Comparison of ENCODE assay signal across 23 cellular contexts in genomic region chr3:25725810-25726209, GRCh38. TPM values are rescaled to one million over a fixed set of nuclear protein-coding genes. Genes with fewer than 3 reads are reported as not detected.
A peak's percentile ranks its signal among the peaks of the same experiment; 100 is the strongest.
DNase-seq lines count a peak whose midpoint lies in the region; ATAC-seq, FAIRE-seq and TF ChIP-seq lines count a peak whose summit lies in the region.
"Had no signal": no experiment of that assay in that cellular context is flagged by ENCODE, and none has a peak within 500 bp of the region (broad histone marks: within the 10 kb centered on the region; RNA-seq: fewer than 3 reads in every experiment).

No MANE protein-coding gene starts in this region.

- H3K79me2 ChIP-seq in HepG2 (ENCODE audit: insufficient read depth, low read length) (no peaks in the 10 kb centered on the region), PC-3 (ENCODE audit: low read length) (no peaks in the 10 kb centered on the region)

- peaks cover 0 to 9% (median 4%) of the 10 kb centered on the region in 4 donors for H3K36me3 ChIP-seq in right lobe of liver
- H3K36me3 ChIP-seq in HepG2 (replicated peaks in 1 of 2; ENCODE audit: control insufficient read depth in 1 of 2, insufficient read depth in 2 of 2, low read length in 2 of 2): peaks cover 0 to 24% of the 10 kb centered on the region in 2 experiments; a peak in 4 of 5 replicates
- H3K36me3 ChIP-seq in PC-3 (ENCODE audit: low read depth, low read length): peaks cover 23% of the 10 kb centered on the region; the same call in 1 of the 2 replicates
- peaks cover 37% of the 10 kb centered on the region for H3K36me3 ChIP-seq in upper lobe of right lung
- H3K36me3 ChIP-seq: thyroid gland had no signal

- H3K9me2 ChIP-seq in PC-3 (replicated peaks; ENCODE audit: low read length): no peaks in the 10 kb centered on the region

- no peak overlapping the region for H3K4me3 ChIP-seq in right lobe of liver
- H3K4me3 ChIP-seq in HepG2 (replicated peaks in 1 of 3; ENCODE audit: insufficient read depth in 1 of 3, low read depth in 2 of 3, low read length in 3 of 3): no peak overlapping the region
- H3K4me3 ChIP-seq in PC-3 (ENCODE audit: low read length): no peak overlapping the region
- no peak overlapping the region for H3K4me3 ChIP-seq in upper lobe of right lung
- H3K4me3 ChIP-seq: K562, SJCRH30, thyroid gland had no signal

- no peak for TF ChIP-seq POLR2A in right lobe of liver (IDR thresholded peaks at IDR 0.05)
- no peak for TF ChIP-seq POLR2A in HepG2 (IDR thresholded peaks at IDR 0.05; ENCODE audit: insufficient read depth in 1 of 2, low read depth in 2 of 2, low read length in 2 of 2)

- H3K4me2 ChIP-seq in HepG2 (ENCODE audit: low read depth, low read length): no peak overlapping the region
- peak overlapping the region; percentile 9; the same call in 1 of the 2 replicates for H3K4me2 ChIP-seq in PC-3 (ENCODE audit: low read length)

- no peak overlapping the region for H2AFZ ChIP-seq in HepG2 (ENCODE audit: low read length)
- H2AFZ ChIP-seq in PC-3 (ENCODE audit: low read length): no peak overlapping the region

- CTCF ChIA-PET in HepG2 (lab: Yijun Ruan, JAX; ENCODE audit: low intra/inter-chr PET ratio, low total read pairs): no interaction called here
- CTCF ChIA-PET in PC-3 (lab: Charles Lee): no interaction called here

- no TSS peak for BruUV-seq in HepG2 (replicated peaks; lab: Mats Ljungman, UMichigan)
- no TSS peak for BruUV-seq in PC-3 (replicated peaks; lab: Mats Ljungman, UMichigan)

- TF ChIP-seq RAD21 in HepG2 (CRISPR knock-in tag; IDR thresholded peaks at IDR 0.05): no peak

- H3K27me3 ChIP-seq in right lobe of liver (no peaks in the 10 kb centered on the region), HepG2 (ENCODE audit: control insufficient read depth in 1 of 2, insufficient read depth in 2 of 2, low read length in 2 of 2) (no peaks in the 10 kb centered on the region), PC-3 (ENCODE audit: low read length) (no peaks in the 10 kb centered on the region), upper lobe of right lung (no peaks in the 10 kb centered on the region)
- H3K27me3 ChIP-seq: SJCRH30, thyroid gland had no signal

- in situ Hi-C loops in HepG2 (cut with HindIII; ENCODE audit: extremely low pct_ligation_motif_present, low pct_unique_long_range_greater_than_20kb): no loop called here

- no peak for TF ChIP-seq CTCF in right lobe of liver (IDR thresholded peaks at IDR 0.05)
- TF ChIP-seq CTCF in HepG2 (CRISPR knock-in tag; IDR thresholded peaks at IDR 0.05): no peak
- no peak for TF ChIP-seq CTCF in PC-3 (conservative IDR thresholded peaks at IDR 0.05; ENCODE audit: low read depth, low read length)
- TF ChIP-seq CTCF in upper lobe of right lung (IDR thresholded peaks at IDR 0.05): no peak

- H3K9ac ChIP-seq in HepG2 (ENCODE audit: insufficient read depth, low read depth, low read length) (no peak overlapping the region), PC-3 (ENCODE audit: low read length) (no peak overlapping the region)

- H4K20me1 ChIP-seq in HepG2 (ENCODE audit: insufficient read depth, low read length) (no peaks in the 10 kb centered on the region), PC-3 (ENCODE audit: low read length) (no peaks in the 10 kb centered on the region)

- DNase-seq in right lobe of liver (no peak), HepG2 (ENCODE audit: low spot score) (no peak), PC-3 (peak; percentile 27), iris pigment epithelial cell (ENCODE audit: low read depth) (peak; percentile 1), upper lobe of right lung (no peak), NCI-H2227 (lab: John Stamatoyannopoulos, UW; ENCODE audit: unreplicated experiment) (no peak)
- DNase-seq: activated CD4-positive, alpha-beta T cell treated with anti-CD3 and anti-CD28 coated beads for 1 hour; activated naive CD8-positive, alpha-beta T cell treated with anti-CD3 and anti-CD28 coated beads, Interleukin-2, amount 10 ng/mL, durations not matched to agents 7 days and 5 days; effector CD4-positive, alpha-beta T cell; mesendoderm; naive B cell; NCI-H146; NCI-H2171; occipital lobe; SJCRH30; stimulated activated CD4-positive, alpha-beta T cell treated with anti-CD3 and anti-CD28 coated beads, Interleukin-4, amount 100 ng/mL, for 24 hours; stimulated activated naive CD4-positive, alpha-beta T cell treated with Interleukin-2 at 50 U/mL for 16 hours; T-helper 1 cell; thyroid gland had no signal

- intact Hi-C loops in right lobe of liver (cut with DNase I): no loop called here
- intact Hi-C loops in HepG2 (cut with micrococcal nuclease; ENCODE audit: unreplicated experiment): loop anchor here (10.0 kb wide), 1 partner anchor 61 kb away; the partner anchor contains the start of gene TOP2B
- intact Hi-C loops in PC-3 (cut with micrococcal nuclease): loop anchor here (5.0 kb wide), 1 partner anchor 64 kb away; the partner anchor contains the start of gene TOP2B
- intact Hi-C loops in upper lobe of right lung (cut with DNase I): no loop called here

- WGBS in right lobe of liver (ENCODE audit: insufficient coverage, low coverage, low lambda C conversion rate, missing lambda C conversion rate): 35% methylated on average over 3 of the region's 3 CpGs
- 100% methylated on average over 3 of the region's 3 CpGs for WGBS in HepG2 (ENCODE audit: low lambda C conversion rate)

- FAIRE-seq in HepG2 (lab: Jason Lieb, UNC): no peak
- FAIRE-seq: frontal cortex, K562 had no signal

- peak in 3 of 4 donors; percentile 28 to 82 (median 36) for ATAC-seq in right lobe of liver
- no peak for ATAC-seq in HepG2
- peak; percentile 31; the same call in 1 of the 2 replicates for ATAC-seq in PC-3
- peak; percentile 48 for ATAC-seq in upper lobe of right lung
- ATAC-seq in HG02981 (IDR thresholded peaks at IDR 0.05; ENCODE audit: unreplicated experiment): no peak
- ATAC-seq in SK-N-SH treated with all-trans-retinoic acid at 6 μM for 48 hours: no peak
- ATAC-seq: K562 had no signal

- TF ChIP-seq EP300 in HepG2 (IDR thresholded peaks at IDR 0.05; ENCODE audit: low read depth in 2 of 2, low read length in 2 of 2) (no peak), HepG2 (CRISPR knock-in tag; IDR thresholded peaks at IDR 0.05; ENCODE audit: borderline replicate concordance) (no peak)

- H3K4me1 ChIP-seq in right lobe of liver (no peaks in the 10 kb centered on the region), HepG2 (ENCODE audit: insufficient read depth, low read length) (no peaks in the 10 kb centered on the region), PC-3 (ENCODE audit: insufficient read depth, low read length) (peaks cover 15% of the 10 kb centered on the region), upper lobe of right lung (no peaks in the 10 kb centered on the region)
- H3K4me1 ChIP-seq: thyroid gland had no signal

- no peaks in the 10 kb centered on the region for H3F3A ChIP-seq in PC-3 (ENCODE audit: low read length, unreplicated experiment)

- no peaks in the 10 kb centered on the region for H3K9me3 ChIP-seq in right lobe of liver
- no peaks in the 10 kb centered on the region for H3K9me3 ChIP-seq in HepG2 (ENCODE audit: low read length)
- no peaks in the 10 kb centered on the region for H3K9me3 ChIP-seq in PC-3 (ENCODE audit: low read length)
- H3K9me3 ChIP-seq in upper lobe of right lung: no peaks in the 10 kb centered on the region
- H3K9me3 ChIP-seq: SJCRH30, thyroid gland had no signal

- POLR2A ChIA-PET in HepG2 (lab: Yijun Ruan, JAX): no interaction called here
- POLR2A ChIA-PET in PC-3 (lab: Charles Lee; ENCODE audit: unreplicated experiment): no interaction called here

- H3K27ac ChIP-seq in right lobe of liver: no peak overlapping the region
- no peak overlapping the region for H3K27ac ChIP-seq in HepG2 (ENCODE audit: extremely low read length, insufficient read depth, low read length)
- 0 out of 2 replicates have a peak overlapping the region, but pooled peaks have one; percentile 2 for H3K27ac ChIP-seq in PC-3 (ENCODE audit: low read length)
- no peak overlapping the region for H3K27ac ChIP-seq in upper lobe of right lung
- H3K27ac ChIP-seq: SJCRH30, thyroid gland had no signal

TF ChIP-seq in HepG2, 621 proteins besides CTCF, POLR2A, EP300 and RAD21 (continues in another document):
- TF ChIP-seq ZNF570 (CRISPR knock-in tag; IDR thresholded peaks at IDR 0.05; ENCODE audit: borderline replicate concordance) (no peak), FOXM1 (CRISPR knock-in tag; IDR thresholded peaks at IDR 0.05) (no peak), ZNF841 (CRISPR knock-in tag; IDR thresholded peaks at IDR 0.05; ENCODE audit: borderline replicate concordance) (no peak), ZNF431 (CRISPR knock-in tag; IDR thresholded peaks at IDR 0.05; ENCODE audit: borderline replicate concordance, low read depth) (no peak)

RNA-seq across cellular contexts. Expression of gene NGLY1, which starts 57.4 kb away (rescaled TPM):
- total RNA-seq in right lobe of liver (10 to 100 TPM; 20.8 to 53.1 (median 21.4) TPM), HepG2 (2016; rRNA removed; fragmentation: Illumina TruSeq; extraction: Trizol) (44.5 and 53.6 TPM in 2 replicates), PC-3 (2014; rRNA removed) (47.7 and 49.4 TPM in 2 replicates), upper lobe of right lung (33.4 TPM)
- total RNA-seq in HepG2 (2016; cell fraction: cytosol; rRNA removed; fragmentation: Illumina TruSeq; extraction: Trizol; ENCODE audit: low read depth): 20.6 and 24.6 TPM in 2 replicates
- 47.2 and 53.9 TPM in 2 replicates for total RNA-seq in HepG2 (2016; cell fraction: insoluble cytoplasmic fraction; rRNA removed; fragmentation: Illumina TruSeq; extraction: Trizol)
- 40.5 and 44.5 TPM in 2 replicates for total RNA-seq in HepG2 (2016; cell fraction: membrane; rRNA removed; fragmentation: Illumina TruSeq; extraction: Trizol)
- 45.5 and 51.6 TPM in 2 replicates for total RNA-seq in HepG2 (2016; cell fraction: nucleus; rRNA removed; fragmentation: Illumina TruSeq; extraction: Trizol)
- 26.7 and 28.2 TPM in 2 replicates for polyA plus RNA-seq in HepG2 (2011; rRNA removed)
- polyA plus RNA-seq in HepG2 (2011; cell fraction: cytosol; rRNA removed): 9.0 and 15.4 TPM in 2 replicates
- 21.8 and 30.1 TPM in 2 replicates for polyA plus RNA-seq in HepG2 (2011; cell fraction: nucleus; rRNA removed)
- 33.7 and 70.3 TPM in 2 replicates for polyA plus RNA-seq in HepG2 (2012)
- 16.6 and 17.0 TPM in 2 replicates for polyA plus RNA-seq in HepG2 (2016; cell fraction: cytosol; fragmentation: Illumina TruSeq; extraction: Trizol; ENCODE audit: low read depth)
- 45.3 and 49.0 TPM in 2 replicates for polyA plus RNA-seq in HepG2 (2016; cell fraction: insoluble cytoplasmic fraction; fragmentation: Illumina TruSeq; extraction: Trizol; ENCODE audit: low read depth)
- polyA plus RNA-seq in HepG2 (2016; cell fraction: membrane; fragmentation: Illumina TruSeq; extraction: Trizol; ENCODE audit: low read depth): 26.4 and 27.3 TPM in 2 replicates
- polyA plus RNA-seq in HepG2 (2016; cell fraction: nucleus; fragmentation: Illumina TruSeq; extraction: Trizol; ENCODE audit: insufficient read depth, low read depth): 56.3 and 58.4 TPM in 2 replicates
- 10.2 and 14.1 TPM in 2 replicates for polyA minus RNA-seq in HepG2 (2011; rRNA and poly(A)+ RNA removed; ENCODE audit: low replicate concordance)
- 21.5 and 25.2 TPM in 2 replicates for polyA minus RNA-seq in HepG2 (2011; cell fraction: cytosol; rRNA and poly(A)+ RNA removed)
- 83.3 and 108 TPM in 2 replicates for polyA minus RNA-seq in HepG2 (2011; cell fraction: nucleus; rRNA and poly(A)+ RNA removed)

Comparison
In these comparisons a context has a peak if more than half of its experiments do, and no peak if none do; other contexts are left out.
1. ATAC-seq: peak in right lobe of liver (3 of 4), PC-3 (single experiment) and upper lobe of right lung (single experiment); none in HepG2 (single experiment), HG02981 (single experiment) and SK-N-SH treated with all-trans-retinoic acid at 6 μM for 48 hours (single experiment).
2. intact Hi-C loops: an anchor here in HepG2 (10.0 kb wide) and PC-3 (5.0 kb wide); none called in right lobe of liver and upper lobe of right lung.
3. DNase-seq: peak in PC-3 (single experiment) and iris pigment epithelial cell (single experiment); none in right lobe of liver (0 of 3), HepG2 (single experiment), upper lobe of right lung (single experiment) and NCI-H2227 (single experiment).